9 cellular contexts compared by ENCODE assay signal in the genomic region with DNA sequence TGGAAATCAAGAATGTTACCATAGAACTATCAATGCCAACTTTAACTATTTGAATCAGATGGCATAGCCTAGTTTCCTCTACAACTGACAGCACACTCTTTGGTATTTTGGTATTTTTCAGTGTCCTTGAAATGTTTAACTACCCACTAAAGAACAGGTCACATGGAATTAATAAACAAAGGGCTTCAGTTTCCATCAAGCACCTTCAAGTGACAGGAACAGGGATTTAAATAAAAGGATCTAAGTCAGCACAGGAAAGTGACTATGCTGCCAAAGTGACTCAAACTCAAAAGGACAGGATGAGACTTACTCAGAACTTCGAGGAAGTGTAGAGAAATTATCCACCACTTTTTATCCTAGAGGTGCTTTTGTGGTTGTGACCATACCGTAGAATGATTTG. TPM values are rescaled to one million over a fixed set of nuclear protein-coding genes. Genes with fewer than 3 reads are reported as not detected.
DNase-seq lines count a peak whose midpoint lies in the region; ATAC-seq and TF ChIP-seq lines count a peak whose summit lies in the region.
"Not testable (repeated sequence)": the region's sequence is repeated elsewhere in the genome, so short reads cannot be mapped to it uniquely, and the experiment has no call there.
"Had no signal": no experiment of that assay in that cellular context is flagged by ENCODE, and none has a peak within 500 bp of the region (broad histone marks: within the 10 kb centered on the region; RNA-seq: fewer than 3 reads in every experiment).

No MANE protein-coding gene starts in this region.

- TF ChIP-seq POLR2A in NB4 (IDR thresholded peaks at IDR 0.05; ENCODE audit: extremely low read depth, insufficient read length) = not testable (repeated sequence)

- intact Hi-C loops in lower lobe of right lung (cut with DNase I); upper lobe of right lung (cut with DNase I): not testable (repeated sequence)

- not testable (repeated sequence) for H3K27me3 ChIP-seq in lower lobe of right lung (ENCODE audit: low read depth); upper lobe of right lung

- not testable (repeated sequence) for H3K9me3 ChIP-seq in lower lobe of right lung, upper lobe of right lung

- H3K4me1 ChIP-seq in lower lobe of right lung, upper lobe of right lung: not testable (repeated sequence)

- H3K4me3 ChIP-seq in NB4 (ENCODE audit: low read depth, low read length); lower lobe of right lung; upper lobe of right lung: not testable (repeated sequence)

- H3K27ac Mint-ChIP-seq in activated T-helper 17 cell treated with anti-CD3 and anti-CD28 coated beads, Interleukin-2, amount 50 U/mL, for 72 hours = not testable (repeated sequence)

- H3K27me3 Mint-ChIP-seq in activated T-helper 17 cell treated with anti-CD3 and anti-CD28 coated beads, Interleukin-2, amount 50 U/mL, for 72 hours = not testable (repeated sequence)

- H3K36me3 Mint-ChIP-seq in activated T-helper 17 cell treated with anti-CD3 and anti-CD28 coated beads, Interleukin-2, amount 50 U/mL, for 72 hours (ENCODE audit: low read depth) = not testable (repeated sequence)

- not testable (repeated sequence) for H3K27ac ChIP-seq in lower lobe of right lung, upper lobe of right lung

- TF ChIP-seq CTCF in NB4 (IDR thresholded peaks at IDR 0.05; ENCODE audit: low read depth, low read length); lower lobe of right lung (IDR thresholded peaks at IDR 0.05); upper lobe of right lung (IDR thresholded peaks at IDR 0.05): not testable (repeated sequence)

- H3K4me1 Mint-ChIP-seq in activated T-helper 17 cell treated with anti-CD3 and anti-CD28 coated beads, Interleukin-2, amount 50 U/mL, for 72 hours = not testable (repeated sequence)

- not testable (repeated sequence) for H3K36me3 ChIP-seq in lower lobe of right lung, upper lobe of right lung

- DNase-seq in NB4 (ENCODE audit: low read depth) = peak; percentile 1
- peak; percentile 4 for DNase-seq in kidney tubule cell (ENCODE audit: low spot score)
- not testable (repeated sequence) for DNase-seq in lower lobe of right lung, upper lobe of right lung

- H3K4me3 Mint-ChIP-seq in activated T-helper 17 cell treated with anti-CD3 and anti-CD28 coated beads, Interleukin-2, amount 50 U/mL, for 72 hours = not testable (repeated sequence)

- not testable (repeated sequence) for H3K9me3 Mint-ChIP-seq in activated T-helper 17 cell treated with anti-CD3 and anti-CD28 coated beads, Interleukin-2, amount 50 U/mL, for 72 hours

- peak; percentile 46 for ATAC-seq in activated T-helper 17 cell treated with anti-CD3 and anti-CD28 coated beads, Interleukin-2, amount 50 U/mL, for 72 hours (replicated peaks)
- ATAC-seq in lower lobe of right lung (peak; percentile 49 to 87), upper lobe of right lung (peak; percentile 65)

RNA-seq across cellular contexts. Expression of gene FCGR1A, which starts 20.2 kb away (rescaled TPM):
- total RNA-seq in activated T-helper 17 cell treated with anti-CD3 and anti-CD28 coated beads, Interleukin-2, amount 50 U/mL, for 72 hours = not detected
- total RNA-seq in lower lobe of right lung (65.3 TPM), upper lobe of right lung (40.9 TPM)
- total RNA-seq: A673; Caco-2; Calu3; CD8-positive, alpha-beta T cell had no signal

Comparison
In these comparisons a context has a peak if more than half of its experiments do, and no peak if none do; other contexts are left out.
1. RNA of gene FCGR1A, which starts 20.2 kb away (total RNA-seq): 65.3 TPM in lower lobe of right lung (single experiment) and 40.9 TPM in upper lobe of right lung (single experiment); not detected in activated T-helper 17 cell treated with anti-CD3 and anti-CD28 coated beads, Interleukin-2, amount 50 U/mL, for 72 hours; every median in the first group is over 10 times any median in the second.
2. Peak in every context shown above with its lines, with median percentiles within 50 percentile points of each other: ATAC-seq.